Comparison of ENCODE assay signal across 8 cellular contexts in genomic region chr15:60477991-60478632, GRCh38. TPM values are rescaled to one million over a fixed set of nuclear protein-coding genes. Genes with fewer than 3 reads are reported as not detected.
DNase-seq lines count a peak whose midpoint lies in the region; ATAC-seq and TF ChIP-seq lines count a peak whose summit lies in the region.

No MANE protein-coding gene starts in this region.

- H3K27ac Mint-ChIP-seq in IgD-negative memory B cell: peak overlapping the region; percentile 90 to 100 (median 100)
- H3K27ac Mint-ChIP-seq in activated T-cell treated with anti-CD3 and anti-CD28 coated beads, Interleukin-2, amount 50 U/mL, for 72 hours: peak overlapping the region; percentile 96

- H3K4me1 Mint-ChIP-seq in IgD-negative memory B cell: peaks cover 29 to 41% (median 41%) of the 10 kb centered on the region in 3 donors
- peaks cover 59% of the 10 kb centered on the region for H3K4me1 Mint-ChIP-seq in activated T-cell treated with anti-CD3 and anti-CD28 coated beads, Interleukin-2, amount 50 U/mL, for 72 hours (ENCODE audit: low read depth)

- no peak for ATAC-seq in activated T-cell treated with anti-CD3 and anti-CD28 coated beads, Interleukin-2, amount 50 U/mL, for 72 hours (replicated peaks in 1 of 2)
- no peak for ATAC-seq in GM18498 (IDR thresholded peaks at IDR 0.05; ENCODE audit: unreplicated experiment)

- peaks cover 31% of the 10 kb centered on the region for H3K79me2 ChIP-seq in osteoblast (ENCODE audit: insufficient read depth, low read length)

- H4K20me1 ChIP-seq in osteoblast (ENCODE audit: insufficient read depth, low read length): no peaks in the 10 kb centered on the region

- H3K4me3 Mint-ChIP-seq in IgD-negative memory B cell: peak overlapping the region; percentile 92 to 100 (median 100)
- peak overlapping the region; percentile 94 to 97 for H3K4me3 Mint-ChIP-seq in activated T-cell treated with anti-CD3 and anti-CD28 coated beads, Interleukin-2, amount 50 U/mL, for 72 hours

- H3K27me3 ChIP-seq in osteoblast (ENCODE audit: insufficient read depth, low read length): no peaks in the 10 kb centered on the region

- H3K4me1 ChIP-seq in osteoblast (ENCODE audit: insufficient read depth, low read length): peaks cover 28% of the 10 kb centered on the region

- H3K4me2 ChIP-seq in osteoblast (ENCODE audit: insufficient read depth, low read length): peak overlapping the region; percentile 95

- no peaks in the 10 kb centered on the region for H3K27me3 Mint-ChIP-seq in IgD-negative memory B cell
- no peaks in the 10 kb centered on the region for H3K27me3 Mint-ChIP-seq in activated T-cell treated with anti-CD3 and anti-CD28 coated beads, Interleukin-2, amount 50 U/mL, for 72 hours (ENCODE audit: low read depth)

- H2AFZ ChIP-seq in osteoblast (ENCODE audit: low read length): peak overlapping the region; percentile 74

- no peaks in the 10 kb centered on the region for H3K9me3 Mint-ChIP-seq in IgD-negative memory B cell
- H3K9me3 Mint-ChIP-seq in activated T-cell treated with anti-CD3 and anti-CD28 coated beads, Interleukin-2, amount 50 U/mL, for 72 hours: no peaks in the 10 kb centered on the region

- DNase-seq in DMS53 treated with DMSO at 0.1 percent for 48 hours (lab: John Stamatoyannopoulos, UW; ENCODE audit: unreplicated experiment) (peak; percentile 2), germinal center (ENCODE audit: low spot score) (peak; percentile 5), osteoblast (ENCODE audit: insufficient read length, low spot score, missing footprints) (peak; percentile 55), cortex of kidney (lab: John Stamatoyannopoulos, UW) (no peak), NCI-H2227 treated with DMSO at 0.1 percent for 48 hours (lab: John Stamatoyannopoulos, UW) (no peak)
- DNase-seq in activated T-cell treated with anti-CD3 and anti-CD28 coated beads, Interleukin-2, amount 50 U/mL, for 72 hours: peak in 1 of 2 donors; percentile 12

- no peak for TF ChIP-seq CTCF in osteoblast (IDR thresholded peaks at IDR 0.05; ENCODE audit: extremely low read depth, low read depth, low read length)

- peak overlapping the region; percentile 85 for H3K4me3 ChIP-seq in osteoblast (ENCODE audit: insufficient read depth, low read length)

- peaks cover 1% of the 10 kb centered on the region for H3K36me3 Mint-ChIP-seq in IgD-negative memory B cell
- H3K36me3 Mint-ChIP-seq in activated T-cell treated with anti-CD3 and anti-CD28 coated beads, Interleukin-2, amount 50 U/mL, for 72 hours (ENCODE audit: insufficient read depth in 2 of 2): peaks cover 9 to 14% of the 10 kb centered on the region in 2 donors

- peaks cover 10% of the 10 kb centered on the region for H3K36me3 ChIP-seq in osteoblast (ENCODE audit: insufficient read depth, low read length)

- peak overlapping the region; percentile 92 for H3K27ac ChIP-seq in osteoblast (ENCODE audit: low read depth, low read length)

- H3K9me3 ChIP-seq in osteoblast (ENCODE audit: low read depth, low read length): no peaks in the 10 kb centered on the region

RNA-seq across cellular contexts. Expression of gene ICE2, which starts 0.8 kb away (rescaled TPM):
- polyA plus RNA-seq in IgD-negative memory B cell: 52.8 TPM
- 10 to 100 TPM; 81.5 to 91.7 TPM for total RNA-seq in activated T-cell treated with anti-CD3 and anti-CD28 coated beads, Interleukin-2, amount 50 U/mL, for 72 hours
- total RNA-seq in osteoblast: 26.4 and 30.1 TPM in 2 replicates

Comparison
In these comparisons a context has a peak if more than half of its experiments do, and no peak if none do; other contexts are left out.
1. DNase-seq: peak in DMS53 treated with DMSO at 0.1 percent for 48 hours (single experiment), germinal center (single experiment) and osteoblast (single experiment); none in cortex of kidney (single experiment) and NCI-H2227 treated with DMSO at 0.1 percent for 48 hours (single experiment).